In the genomic region with DNA sequence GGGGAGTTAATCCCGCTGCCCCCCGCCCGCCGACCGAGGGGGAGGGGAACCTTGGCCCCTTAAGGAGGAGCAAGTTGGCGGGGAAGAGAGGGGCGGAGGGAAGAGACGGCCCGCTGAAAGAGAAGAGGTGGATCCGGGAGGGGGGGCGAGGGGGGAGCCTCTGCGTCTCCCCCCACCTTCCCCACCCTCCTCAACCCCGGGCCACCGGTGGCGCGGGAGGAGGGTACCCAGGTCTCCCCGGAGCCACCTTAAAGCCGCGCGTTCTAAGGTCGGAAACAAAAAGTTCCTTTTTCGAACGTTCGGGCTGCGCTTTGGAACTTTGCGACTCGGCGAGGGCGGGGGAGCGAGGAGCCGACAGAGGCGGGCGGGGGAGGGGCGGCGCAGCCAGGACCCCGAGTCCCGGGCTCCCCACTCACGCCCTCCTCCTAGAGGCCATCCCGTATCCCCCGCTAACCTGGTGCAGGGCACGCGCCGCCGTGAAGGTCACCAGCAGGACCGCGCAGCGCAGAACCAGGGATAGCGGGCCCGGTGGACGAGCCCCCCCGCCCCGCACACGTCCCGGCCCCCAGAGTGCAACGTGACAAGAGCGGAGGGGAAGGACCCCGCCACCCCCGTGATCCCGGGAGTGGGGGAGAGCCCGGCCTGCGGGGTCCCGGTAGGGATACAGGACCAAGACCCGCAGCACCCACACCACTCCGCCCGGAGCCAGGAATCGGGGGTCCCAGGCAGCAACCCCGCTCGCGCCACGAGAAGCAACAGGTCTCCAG, we compare ENCODE assay signal across 1 cellular context.
A peak's percentile ranks its signal among the peaks of the same experiment; 100 is the strongest.
TF ChIP-seq lines count a peak whose summit lies in the region.

No MANE protein-coding gene starts in this region.

TF ChIP-seq in HepG2, 621 proteins besides CTCF, POLR2A, EP300 and RAD21 (continued from another document and continues in another):
- TF ChIP-seq, protein P1, sequence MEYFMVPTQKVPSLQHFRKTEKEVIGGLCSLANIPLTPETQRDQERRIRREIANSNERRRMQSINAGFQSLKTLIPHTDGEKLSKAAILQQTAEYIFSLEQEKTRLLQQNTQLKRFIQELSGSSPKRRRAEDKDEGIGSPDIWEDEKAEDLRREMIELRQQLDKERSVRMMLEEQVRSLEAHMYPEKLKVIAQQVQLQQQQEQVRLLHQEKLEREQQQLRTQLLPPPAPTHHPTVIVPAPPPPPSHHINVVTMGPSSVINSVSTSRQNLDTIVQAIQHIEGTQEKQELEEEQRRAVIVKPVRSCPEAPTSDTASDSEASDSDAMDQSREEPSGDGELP (IDR thresholded peaks at IDR 0.05; ENCODE audit: borderline replicate concordance, low read depth): peak; percentile 17; the same call in 1 of the 2 replicates
- TF ChIP-seq, protein P2, sequence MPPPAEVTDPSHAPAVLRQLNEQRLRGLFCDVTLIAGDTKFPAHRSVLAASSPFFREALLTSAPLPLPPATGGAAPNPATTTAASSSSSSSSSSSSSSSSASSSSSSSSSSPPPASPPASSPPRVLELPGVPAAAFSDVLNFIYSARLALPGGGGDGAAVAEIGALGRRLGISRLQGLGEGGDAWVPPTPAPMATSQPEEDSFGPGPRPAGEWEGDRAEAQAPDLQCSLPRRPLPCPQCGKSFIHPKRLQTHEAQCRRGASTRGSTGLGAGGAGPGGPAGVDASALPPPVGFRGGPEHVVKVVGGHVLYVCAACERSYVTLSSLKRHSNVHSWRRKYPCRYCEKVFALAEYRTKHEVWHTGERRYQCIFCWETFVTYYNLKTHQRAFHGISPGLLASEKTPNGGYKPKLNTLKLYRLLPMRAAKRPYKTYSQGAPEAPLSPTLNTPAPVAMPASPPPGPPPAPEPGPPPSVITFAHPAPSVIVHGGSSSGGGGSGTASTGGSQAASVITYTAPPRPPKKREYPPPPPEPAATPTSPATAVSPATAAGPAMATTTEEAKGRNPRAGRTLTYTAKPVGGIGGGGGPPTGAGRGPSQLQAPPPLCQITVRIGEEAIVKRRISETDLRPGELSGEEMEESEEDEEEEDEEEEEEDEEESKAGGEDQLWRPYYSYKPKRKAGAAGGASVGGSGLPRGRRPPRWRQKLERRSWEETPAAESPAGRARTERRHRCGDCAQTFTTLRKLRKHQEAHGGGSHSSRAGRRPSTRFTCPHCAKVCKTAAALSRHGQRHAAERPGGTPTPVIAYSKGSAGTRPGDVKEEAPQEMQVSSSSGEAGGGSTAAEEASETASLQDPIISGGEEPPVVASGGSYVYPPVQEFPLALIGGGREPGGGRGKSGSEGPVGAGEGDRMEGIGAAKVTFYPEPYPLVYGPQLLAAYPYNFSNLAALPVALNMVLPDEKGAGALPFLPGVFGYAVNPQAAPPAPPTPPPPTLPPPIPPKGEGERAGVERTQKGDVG (CRISPR knock-in tag; IDR thresholded peaks at IDR 0.05; ENCODE audit: borderline replicate concordance): 0 out of 2 replicates have a peak, but pooled peaks have one; percentile 8
- TF ChIP-seq ARHGAP35 (CRISPR knock-in tag; IDR thresholded peaks at IDR 0.05; ENCODE audit: borderline replicate concordance): no peak
- TF ChIP-seq ZNF20 (CRISPR knock-in tag; IDR thresholded peaks at IDR 0.05): no peak
- TF ChIP-seq REL (CRISPR knock-in tag; conservative IDR thresholded peaks at IDR 0.05): 0 out of 2 replicates have a peak, but pooled peaks have one; percentile 42
- TF ChIP-seq, protein P3, sequence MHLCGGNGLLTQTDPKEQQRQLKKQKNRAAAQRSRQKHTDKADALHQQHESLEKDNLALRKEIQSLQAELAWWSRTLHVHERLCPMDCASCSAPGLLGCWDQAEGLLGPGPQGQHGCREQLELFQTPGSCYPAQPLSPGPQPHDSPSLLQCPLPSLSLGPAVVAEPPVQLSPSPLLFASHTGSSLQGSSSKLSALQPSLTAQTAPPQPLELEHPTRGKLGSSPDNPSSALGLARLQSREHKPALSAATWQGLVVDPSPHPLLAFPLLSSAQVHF (CRISPR knock-in tag; IDR thresholded peaks at IDR 0.05): no peak
- no peak for TF ChIP-seq ZNF816 (CRISPR knock-in tag; IDR thresholded peaks at IDR 0.05; ENCODE audit: borderline replicate concordance)
- peak; percentile 14 for TF ChIP-seq RBM22 (optimal IDR thresholded peaks at IDR 0.05; ENCODE audit: low read length)
- no peak for TF ChIP-seq ZBTB3 (CRISPR knock-in tag; IDR thresholded peaks at IDR 0.05; ENCODE audit: borderline replicate concordance, low read depth)
- TF ChIP-seq ZBTB7B (CRISPR knock-in tag; IDR thresholded peaks at IDR 0.05): peak; percentile 65
- TF ChIP-seq ZNF138 (CRISPR knock-in tag; IDR thresholded peaks at IDR 0.05; ENCODE audit: low read depth): no peak
- TF ChIP-seq ZNF703 (CRISPR knock-in tag; IDR thresholded peaks at IDR 0.05; ENCODE audit: borderline replicate concordance): no peak
- no peak for TF ChIP-seq HNRNPK (IDR thresholded peaks at IDR 0.05; ENCODE audit: low read depth, low read length, poor library complexity, severe bottlenecking)
- no peak for TF ChIP-seq CENPT (CRISPR knock-in tag; IDR thresholded peaks at IDR 0.05; ENCODE audit: low read depth)
- 0 out of 2 replicates have a peak, but pooled peaks have one; percentile 17 for TF ChIP-seq GATAD1 (CRISPR knock-in tag; IDR thresholded peaks at IDR 0.05)
- no peak for TF ChIP-seq ZNF484 (CRISPR knock-in tag; IDR thresholded peaks at IDR 0.05; ENCODE audit: borderline replicate concordance, low read depth)
- no peak for TF ChIP-seq SKI (IDR thresholded peaks at IDR 0.05; ENCODE audit: partially characterized antibody)
- TF ChIP-seq SOX5 (CRISPR knock-in tag; IDR thresholded peaks at IDR 0.05; ENCODE audit: borderline replicate concordance): peak; percentile 12; the same call in 1 of the 2 replicates
- TF ChIP-seq U2AF2 (IDR thresholded peaks at IDR 0.05; ENCODE audit: low read depth, low read length): 0 out of 2 replicates have a peak, but pooled peaks have one; percentile 62
- no peak for TF ChIP-seq SMARCE1 (IDR thresholded peaks at IDR 0.05; ENCODE audit: borderline replicate concordance)
- no peak for TF ChIP-seq ZNF232 (CRISPR knock-in tag; IDR thresholded peaks at IDR 0.05; ENCODE audit: borderline replicate concordance)
- TF ChIP-seq ZC3H13 (CRISPR knock-in tag; IDR thresholded peaks at IDR 0.05): peak; percentile 73; the same call in 1 of the 2 replicates
- 0 out of 2 replicates have a peak, but pooled peaks have one; percentile 53 for TF ChIP-seq ZNF724P (CRISPR knock-in tag; IDR thresholded peaks at IDR 0.05; ENCODE audit: borderline replicate concordance)
- TF ChIP-seq, protein P4, sequence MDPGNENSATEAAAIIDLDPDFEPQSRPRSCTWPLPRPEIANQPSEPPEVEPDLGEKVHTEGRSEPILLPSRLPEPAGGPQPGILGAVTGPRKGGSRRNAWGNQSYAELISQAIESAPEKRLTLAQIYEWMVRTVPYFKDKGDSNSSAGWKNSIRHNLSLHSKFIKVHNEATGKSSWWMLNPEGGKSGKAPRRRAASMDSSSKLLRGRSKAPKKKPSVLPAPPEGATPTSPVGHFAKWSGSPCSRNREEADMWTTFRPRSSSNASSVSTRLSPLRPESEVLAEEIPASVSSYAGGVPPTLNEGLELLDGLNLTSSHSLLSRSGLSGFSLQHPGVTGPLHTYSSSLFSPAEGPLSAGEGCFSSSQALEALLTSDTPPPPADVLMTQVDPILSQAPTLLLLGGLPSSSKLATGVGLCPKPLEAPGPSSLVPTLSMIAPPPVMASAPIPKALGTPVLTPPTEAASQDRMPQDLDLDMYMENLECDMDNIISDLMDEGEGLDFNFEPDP (CRISPR knock-in tag; conservative IDR thresholded peaks at IDR 0.05): no peak
- TF ChIP-seq, protein P5, sequence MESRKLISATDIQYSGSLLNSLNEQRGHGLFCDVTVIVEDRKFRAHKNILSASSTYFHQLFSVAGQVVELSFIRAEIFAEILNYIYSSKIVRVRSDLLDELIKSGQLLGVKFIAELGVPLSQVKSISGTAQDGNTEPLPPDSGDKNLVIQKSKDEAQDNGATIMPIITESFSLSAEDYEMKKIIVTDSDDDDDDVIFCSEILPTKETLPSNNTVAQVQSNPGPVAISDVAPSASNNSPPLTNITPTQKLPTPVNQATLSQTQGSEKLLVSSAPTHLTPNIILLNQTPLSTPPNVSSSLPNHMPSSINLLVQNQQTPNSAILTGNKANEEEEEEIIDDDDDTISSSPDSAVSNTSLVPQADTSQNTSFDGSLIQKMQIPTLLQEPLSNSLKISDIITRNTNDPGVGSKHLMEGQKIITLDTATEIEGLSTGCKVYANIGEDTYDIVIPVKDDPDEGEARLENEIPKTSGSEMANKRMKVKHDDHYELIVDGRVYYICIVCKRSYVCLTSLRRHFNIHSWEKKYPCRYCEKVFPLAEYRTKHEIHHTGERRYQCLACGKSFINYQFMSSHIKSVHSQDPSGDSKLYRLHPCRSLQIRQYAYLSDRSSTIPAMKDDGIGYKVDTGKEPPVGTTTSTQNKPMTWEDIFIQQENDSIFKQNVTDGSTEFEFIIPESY (CRISPR knock-in tag; IDR thresholded peaks at IDR 0.05): no peak
- no peak for TF ChIP-seq ZNF552 (CRISPR knock-in tag; IDR thresholded peaks at IDR 0.05; ENCODE audit: borderline replicate concordance)
- TF ChIP-seq RFX3 (CRISPR knock-in tag; IDR thresholded peaks at IDR 0.05): 0 out of 2 replicates have a peak, but pooled peaks have one; percentile 10
- TF ChIP-seq HDAC1 (CRISPR knock-in tag; IDR thresholded peaks at IDR 0.05): no peak; the same call in 1 of the 2 replicates
- TF ChIP-seq ZNF331 (CRISPR knock-in tag; IDR thresholded peaks at IDR 0.05): peak; percentile 9; the same call in 1 of the 2 replicates
- no peak for TF ChIP-seq KLF6 (CRISPR knock-in tag; IDR thresholded peaks at IDR 0.05)
- 0 out of 2 replicates have a peak, but pooled peaks have one; percentile 4 for TF ChIP-seq JUND (CRISPR knock-in tag; IDR thresholded peaks at IDR 0.05)
- TF ChIP-seq, protein P6, sequence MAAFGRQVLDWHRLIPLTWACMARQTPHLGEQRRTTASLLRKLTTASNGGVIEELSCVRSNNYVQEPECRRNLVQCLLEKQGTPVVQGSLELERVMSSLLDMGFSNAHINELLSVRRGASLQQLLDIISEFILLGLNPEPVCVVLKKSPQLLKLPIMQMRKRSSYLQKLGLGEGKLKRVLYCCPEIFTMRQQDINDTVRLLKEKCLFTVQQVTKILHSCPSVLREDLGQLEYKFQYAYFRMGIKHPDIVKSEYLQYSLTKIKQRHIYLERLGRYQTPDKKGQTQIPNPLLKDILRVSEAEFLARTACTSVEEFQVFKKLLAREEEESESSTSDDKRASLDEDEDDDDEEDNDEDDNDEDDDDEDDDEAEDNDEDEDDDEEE (CRISPR knock-in tag; IDR thresholded peaks at IDR 0.05): no peak
- TF ChIP-seq SRSF9 (IDR thresholded peaks at IDR 0.05; ENCODE audit: borderline replicate concordance, insufficient read depth, low read depth, low read length, poor library complexity, severe bottlenecking): no peak
- no peak for TF ChIP-seq ONECUT2 (CRISPR knock-in tag; IDR thresholded peaks at IDR 0.05)
- TF ChIP-seq, protein P7, sequence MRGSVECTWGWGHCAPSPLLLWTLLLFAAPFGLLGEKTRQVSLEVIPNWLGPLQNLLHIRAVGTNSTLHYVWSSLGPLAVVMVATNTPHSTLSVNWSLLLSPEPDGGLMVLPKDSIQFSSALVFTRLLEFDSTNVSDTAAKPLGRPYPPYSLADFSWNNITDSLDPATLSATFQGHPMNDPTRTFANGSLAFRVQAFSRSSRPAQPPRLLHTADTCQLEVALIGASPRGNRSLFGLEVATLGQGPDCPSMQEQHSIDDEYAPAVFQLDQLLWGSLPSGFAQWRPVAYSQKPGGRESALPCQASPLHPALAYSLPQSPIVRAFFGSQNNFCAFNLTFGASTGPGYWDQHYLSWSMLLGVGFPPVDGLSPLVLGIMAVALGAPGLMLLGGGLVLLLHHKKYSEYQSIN (CRISPR knock-in tag; IDR thresholded peaks at IDR 0.05; ENCODE audit: borderline replicate concordance): no peak
- TF ChIP-seq, protein P8, sequence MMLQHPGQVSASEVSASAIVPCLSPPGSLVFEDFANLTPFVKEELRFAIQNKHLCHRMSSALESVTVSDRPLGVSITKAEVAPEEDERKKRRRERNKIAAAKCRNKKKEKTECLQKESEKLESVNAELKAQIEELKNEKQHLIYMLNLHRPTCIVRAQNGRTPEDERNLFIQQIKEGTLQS (CRISPR knock-in tag; IDR thresholded peaks at IDR 0.05): no peak
- no peak; the same call in 1 of the 2 replicates for TF ChIP-seq FOXA3 (CRISPR knock-in tag; IDR thresholded peaks at IDR 0.05)
- 0 out of 2 replicates have a peak, but pooled peaks have one; percentile 25 for TF ChIP-seq ZNF296 (CRISPR knock-in tag; conservative IDR thresholded peaks at IDR 0.05)
- TF ChIP-seq, protein P9, sequence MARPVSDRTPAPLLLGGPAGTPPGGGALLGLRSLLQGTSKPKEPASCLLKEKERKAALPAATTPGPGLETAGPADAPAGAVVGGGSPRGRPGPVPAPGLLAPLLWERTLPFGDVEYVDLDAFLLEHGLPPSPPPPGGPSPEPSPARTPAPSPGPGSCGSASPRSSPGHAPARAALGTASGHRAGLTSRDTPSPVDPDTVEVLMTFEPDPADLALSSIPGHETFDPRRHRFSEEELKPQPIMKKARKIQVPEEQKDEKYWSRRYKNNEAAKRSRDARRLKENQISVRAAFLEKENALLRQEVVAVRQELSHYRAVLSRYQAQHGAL (CRISPR knock-in tag; IDR thresholded peaks at IDR 0.05; ENCODE audit: not compliant biosample characterization): no peak
- TF ChIP-seq, protein P10, sequence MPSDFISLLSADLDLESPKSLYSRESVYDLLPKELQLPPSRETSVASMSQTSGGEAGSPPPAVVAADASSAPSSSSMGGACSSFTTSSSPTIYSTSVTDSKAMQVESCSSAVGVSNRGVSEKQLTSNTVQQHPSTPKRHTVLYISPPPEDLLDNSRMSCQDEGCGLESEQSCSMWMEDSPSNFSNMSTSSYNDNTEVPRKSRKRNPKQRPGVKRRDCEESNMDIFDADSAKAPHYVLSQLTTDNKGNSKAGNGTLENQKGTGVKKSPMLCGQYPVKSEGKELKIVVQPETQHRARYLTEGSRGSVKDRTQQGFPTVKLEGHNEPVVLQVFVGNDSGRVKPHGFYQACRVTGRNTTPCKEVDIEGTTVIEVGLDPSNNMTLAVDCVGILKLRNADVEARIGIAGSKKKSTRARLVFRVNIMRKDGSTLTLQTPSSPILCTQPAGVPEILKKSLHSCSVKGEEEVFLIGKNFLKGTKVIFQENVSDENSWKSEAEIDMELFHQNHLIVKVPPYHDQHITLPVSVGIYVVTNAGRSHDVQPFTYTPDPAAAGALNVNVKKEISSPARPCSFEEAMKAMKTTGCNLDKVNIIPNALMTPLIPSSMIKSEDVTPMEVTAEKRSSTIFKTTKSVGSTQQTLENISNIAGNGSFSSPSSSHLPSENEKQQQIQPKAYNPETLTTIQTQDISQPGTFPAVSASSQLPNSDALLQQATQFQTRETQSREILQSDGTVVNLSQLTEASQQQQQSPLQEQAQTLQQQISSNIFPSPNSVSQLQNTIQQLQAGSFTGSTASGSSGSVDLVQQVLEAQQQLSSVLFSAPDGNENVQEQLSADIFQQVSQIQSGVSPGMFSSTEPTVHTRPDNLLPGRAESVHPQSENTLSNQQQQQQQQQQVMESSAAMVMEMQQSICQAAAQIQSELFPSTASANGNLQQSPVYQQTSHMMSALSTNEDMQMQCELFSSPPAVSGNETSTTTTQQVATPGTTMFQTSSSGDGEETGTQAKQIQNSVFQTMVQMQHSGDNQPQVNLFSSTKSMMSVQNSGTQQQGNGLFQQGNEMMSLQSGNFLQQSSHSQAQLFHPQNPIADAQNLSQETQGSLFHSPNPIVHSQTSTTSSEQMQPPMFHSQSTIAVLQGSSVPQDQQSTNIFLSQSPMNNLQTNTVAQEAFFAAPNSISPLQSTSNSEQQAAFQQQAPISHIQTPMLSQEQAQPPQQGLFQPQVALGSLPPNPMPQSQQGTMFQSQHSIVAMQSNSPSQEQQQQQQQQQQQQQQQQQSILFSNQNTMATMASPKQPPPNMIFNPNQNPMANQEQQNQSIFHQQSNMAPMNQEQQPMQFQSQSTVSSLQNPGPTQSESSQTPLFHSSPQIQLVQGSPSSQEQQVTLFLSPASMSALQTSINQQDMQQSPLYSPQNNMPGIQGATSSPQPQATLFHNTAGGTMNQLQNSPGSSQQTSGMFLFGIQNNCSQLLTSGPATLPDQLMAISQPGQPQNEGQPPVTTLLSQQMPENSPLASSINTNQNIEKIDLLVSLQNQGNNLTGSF (CRISPR knock-in tag; IDR thresholded peaks at IDR 0.05): no peak
- TF ChIP-seq ARNT (IDR thresholded peaks at IDR 0.05): no peak
- no peak for TF ChIP-seq SCMH1 (CRISPR knock-in tag; IDR thresholded peaks at IDR 0.05; ENCODE audit: borderline replicate concordance)
- no peak for TF ChIP-seq KLF15 (CRISPR knock-in tag; IDR thresholded peaks at IDR 0.05; ENCODE audit: borderline replicate concordance)
